ENCODE assay signal across 21 cellular contexts in the genomic region with DNA sequence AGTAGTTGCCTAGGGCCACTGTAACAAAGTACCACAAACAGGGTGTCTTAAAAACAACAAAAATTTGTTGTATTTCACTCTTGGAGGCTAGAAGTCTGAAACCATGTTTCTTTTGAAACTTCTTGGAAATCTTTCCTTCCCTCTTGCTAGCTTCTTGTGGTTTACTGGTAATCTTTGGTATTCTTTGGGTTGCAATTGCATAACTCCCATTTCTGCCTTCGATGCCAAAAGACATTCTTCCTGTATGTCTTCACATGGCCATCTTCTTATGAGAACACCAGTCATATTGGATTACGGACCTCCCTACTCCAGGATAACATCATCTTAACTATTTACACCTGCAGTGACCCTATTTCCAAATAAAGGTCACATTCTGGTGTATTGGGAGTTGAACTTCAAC.
A peak's percentile ranks its signal among the peaks of the same experiment; 100 is the strongest.
DNase-seq lines count a peak whose midpoint lies in the region; FAIRE-seq and TF ChIP-seq lines count a peak whose summit lies in the region.
"Had no signal": no experiment of that assay in that cellular context is flagged by ENCODE, and none has a peak within 500 bp of the region (broad histone marks: within the 10 kb centered on the region; RNA-seq: fewer than 3 reads in every experiment).

No MANE protein-coding gene starts in this region.

- H2AFZ ChIP-seq in GM23248: no peak overlapping the region
- H2AFZ ChIP-seq in trophoblast cell (ENCODE audit: insufficient read depth, low read length, poor library complexity): no peak overlapping the region
- H2AFZ ChIP-seq: neural progenitor cell had no signal

- H3K14ac ChIP-seq in trophoblast cell (ENCODE audit: low read length): no peak overlapping the region

- H3K4me1 ChIP-seq in GM23248 (ENCODE audit: insufficient read depth) (no peaks in the 10 kb centered on the region), trophoblast cell (ENCODE audit: control insufficient read depth in 1 of 2, insufficient read depth in 2 of 2, low read length in 2 of 2) (no peaks in the 10 kb centered on the region)
- H3K4me1 ChIP-seq: heart right ventricle, neural progenitor cell, right atrium auricular region had no signal

- no peak overlapping the region for H2BK120ac ChIP-seq in trophoblast cell (ENCODE audit: insufficient read depth, low read length, poor library complexity)

- no peaks in the 10 kb centered on the region for H4K20me1 ChIP-seq in GM23248 (ENCODE audit: insufficient read depth)

- DNase-seq in GM23248 (peak; percentile 24), NCI-H226 (peak; percentile 64), bronchial epithelial cell (ENCODE audit: low read depth) (peak; percentile 19), trophoblast cell (peak; percentile 7 to 59), AG08395 (ENCODE audit: low spot score) (no peak), iPS-NIHi11 (ENCODE audit: low spot score) (no peak), T-helper 1 cell (no peak)
- no peak for DNase-seq in central memory CD4-positive, alpha-beta T cell
- DNase-seq: activated CD8-positive, alpha-beta T cell treated with anti-CD3 and anti-CD28 coated beads, Interleukin-2, amount 10 ng/mL, durations not matched to agents 7 days and 5 days; amniotic stem cell; heart right ventricle; kidney; mesendoderm; NCI-H2029 treated with DMSO at 0.1 percent for 48 hours; NCI-H524 treated with DMSO at 0.1 percent for 48 hours; WERI-Rb-1 had no signal

- no peak overlapping the region for H2AK5ac ChIP-seq in trophoblast cell (ENCODE audit: low read length)

- H2BK5ac ChIP-seq in trophoblast cell (ENCODE audit: low read depth, low read length, poor library complexity): no peak overlapping the region

- no peak overlapping the region for H4K8ac ChIP-seq in trophoblast cell (ENCODE audit: low read depth, low read length)

- H3K18ac ChIP-seq in trophoblast cell (ENCODE audit: low read length): no peak overlapping the region

- H3K79me2 ChIP-seq in GM23248 (ENCODE audit: insufficient read depth) (no peaks in the 10 kb centered on the region), trophoblast cell (ENCODE audit: control insufficient read depth, insufficient read depth, low read length, poor library complexity) (no peaks in the 10 kb centered on the region)

- no peaks in the 10 kb centered on the region for H3F3A ChIP-seq in GM23248 (ENCODE audit: insufficient read depth)

- H3K4me2 ChIP-seq in GM23248 (ENCODE audit: unreplicated experiment): no peak overlapping the region
- H3K4me2 ChIP-seq in trophoblast cell (ENCODE audit: low read length): no peak overlapping the region
- H3K4me2 ChIP-seq: neural progenitor cell had no signal

- WGBS in GM23248 (ENCODE audit: low coverage in 1 of 2, low lambda C conversion rate in 2 of 2, missing lambda C conversion rate in 2 of 2), 2 experiments: 15 to 17% methylated on average over 2 of the region's 2 CpGs
- WGBS in trophoblast cell (ENCODE audit: extremely low coverage, insufficient coverage, insufficient read length): no CpG with 5 or more reads among the region's 2 CpGs

- H3K4ac ChIP-seq in trophoblast cell (ENCODE audit: low read depth, low read length): no peak overlapping the region

- H3K9ac ChIP-seq in GM23248 (no peak overlapping the region), trophoblast cell (ENCODE audit: low read length) (no peak overlapping the region)
- H3K9ac ChIP-seq: neural progenitor cell had no signal

- no peak overlapping the region for H2BK12ac ChIP-seq in trophoblast cell (ENCODE audit: low read length)

- H4K91ac ChIP-seq in trophoblast cell (ENCODE audit: low read depth, low read length): no peak overlapping the region

- TF ChIP-seq CTCF in bronchial epithelial cell (IDR thresholded peaks at IDR 0.05; ENCODE audit: insufficient read depth, low read length, severe bottlenecking): no peak

- no peak overlapping the region for H3K23ac ChIP-seq in trophoblast cell (ENCODE audit: low read length)

- no peaks in the 10 kb centered on the region for H3K36me3 ChIP-seq in GM23248 (ENCODE audit: low read depth)
- H3K36me3 ChIP-seq in bronchial epithelial cell (ENCODE audit: control insufficient read depth, insufficient read depth, low read length): no peaks in the 10 kb centered on the region
- H3K36me3 ChIP-seq in trophoblast cell (ENCODE audit: control insufficient read depth in 1 of 2, insufficient read depth in 2 of 2, low read length in 2 of 2): no peaks in the 10 kb centered on the region
- H3K36me3 ChIP-seq: heart right ventricle, neural progenitor cell, right atrium auricular region, WERI-Rb-1 had no signal

- no peak for FAIRE-seq in bronchial epithelial cell (lab: Jason Lieb, UNC)
- FAIRE-seq: endothelial cell of umbilical vein, H54, kidney had no signal

- in situ Hi-C loops in GM23248 (cut with MboI): no loop called here

- H3K9me3 ChIP-seq in GM23248 (ENCODE audit: low read depth) (no peaks in the 10 kb centered on the region), trophoblast cell (ENCODE audit: insufficient read depth, low read depth, low read length) (no peaks in the 10 kb centered on the region)
- H3K9me3 ChIP-seq: heart right ventricle, right atrium auricular region had no signal

- H4K12ac ChIP-seq in trophoblast cell (ENCODE audit: low read depth, low read length): no peak overlapping the region

- H3K4me3 ChIP-seq in GM23248 (no peak overlapping the region), bronchial epithelial cell (ENCODE audit: low read depth, low read length) (no peak overlapping the region), trophoblast cell (ENCODE audit: low read depth, low read length) (no peak overlapping the region)
- H3K4me3 ChIP-seq: coronary artery, heart right ventricle, neural progenitor cell, right atrium auricular region had no signal

- H3K79me1 ChIP-seq in trophoblast cell (ENCODE audit: low read length): no peaks in the 10 kb centered on the region

- no peaks in the 10 kb centered on the region for H3K9me2 ChIP-seq in GM23248 (ENCODE audit: insufficient read depth)

- H3K27me3 ChIP-seq in GM23248 (replicated peaks; ENCODE audit: insufficient read depth) (no peaks in the 10 kb centered on the region), bronchial epithelial cell (ENCODE audit: control insufficient read depth, insufficient read depth, low read length) (no peaks in the 10 kb centered on the region), trophoblast cell (ENCODE audit: insufficient read depth, low read length) (no peaks in the 10 kb centered on the region)
- H3K27me3 ChIP-seq: heart right ventricle, neural progenitor cell, right atrium auricular region had no signal

- no peak overlapping the region for H3K27ac ChIP-seq in GM23248
- no peak overlapping the region for H3K27ac ChIP-seq in trophoblast cell (ENCODE audit: low read depth, low read length)
- H3K27ac ChIP-seq: heart right ventricle, neural progenitor cell, right atrium auricular region, WERI-Rb-1 had no signal

Comparison
In these comparisons a context has a peak if more than half of its experiments do, and no peak if none do; other contexts are left out.
1. DNase-seq: peak in GM23248 (single experiment), NCI-H226 (single experiment), bronchial epithelial cell (single experiment) and trophoblast cell (2 of 2); none in AG08395 (single experiment), iPS-NIHi11 (single experiment), central memory CD4-positive, alpha-beta T cell (single experiment) and T-helper 1 cell (0 of 5).